In the genomic region with DNA sequence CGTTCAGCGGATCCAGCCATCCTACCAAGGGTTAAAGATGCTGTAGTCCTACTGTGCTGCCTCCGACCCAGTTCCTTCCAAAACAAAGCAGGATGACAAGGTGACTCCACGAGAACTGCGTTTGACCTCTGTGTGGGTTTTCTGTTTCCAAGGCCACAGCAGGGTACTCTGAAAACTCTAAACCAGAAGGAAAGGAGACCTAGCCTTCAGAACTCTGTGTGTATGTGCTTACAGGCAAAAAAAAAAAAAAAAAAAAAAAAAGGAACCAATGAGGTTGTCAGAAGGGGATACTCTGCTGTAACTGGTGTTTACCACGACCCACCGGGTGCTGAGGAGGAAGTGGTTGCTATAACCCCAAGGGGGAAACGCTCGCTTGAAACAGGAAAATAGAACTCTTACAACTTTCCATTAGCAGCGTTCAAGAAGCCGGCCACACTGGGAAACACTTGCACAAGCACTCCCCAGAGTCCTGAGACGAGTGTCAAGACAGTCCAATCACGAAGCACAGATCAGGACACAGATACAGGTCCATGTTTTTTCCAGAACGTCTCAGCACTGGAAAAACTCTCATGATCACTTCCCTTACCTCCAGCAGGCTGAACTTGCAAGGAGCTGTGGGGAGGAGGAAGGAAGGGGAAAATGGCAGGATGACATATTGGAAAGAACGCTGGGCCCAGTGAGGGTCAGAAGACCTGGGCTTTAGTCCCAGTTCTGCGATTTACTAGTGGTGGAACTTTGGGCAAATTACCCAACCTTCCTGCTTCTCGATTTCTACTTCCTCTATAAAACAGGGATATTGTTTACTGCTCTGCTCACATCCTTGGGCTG, we compare ENCODE assay signal across 8 cellular contexts.
DNase-seq lines count a peak whose midpoint lies in the region; ATAC-seq and TF ChIP-seq lines count a peak whose summit lies in the region.

No MANE protein-coding gene starts in this region.

- no peaks in the 10 kb centered on the region for H3K79me2 ChIP-seq in osteoblast (ENCODE audit: insufficient read depth, low read length)

- H3K27ac ChIP-seq in colonic mucosa (peak overlapping the region; percentile 49), osteoblast (ENCODE audit: low read depth, low read length) (no peak overlapping the region)

- H3K36me3 ChIP-seq in colonic mucosa (no peaks in the 10 kb centered on the region), osteoblast (ENCODE audit: insufficient read depth, low read length) (no peaks in the 10 kb centered on the region)

- H3K4me3 ChIP-seq in colonic mucosa (no peak overlapping the region), osteoblast (ENCODE audit: insufficient read depth, low read length) (no peak overlapping the region)

- intact Hi-C loops in colonic mucosa (cut with DNase I): no loop called here

- H3K9ac ChIP-seq in colonic mucosa (ENCODE audit: low read depth in 2 of 2, low read length in 2 of 2): peak overlapping the region in 1 of 2 donors; percentile 1

- peak overlapping the region; percentile 23 for H2AFZ ChIP-seq in osteoblast (ENCODE audit: low read length)

- no peak for TF ChIP-seq CTCF in colonic mucosa (IDR thresholded peaks at IDR 0.05)
- no peak for TF ChIP-seq CTCF in osteoblast (IDR thresholded peaks at IDR 0.05; ENCODE audit: extremely low read depth, low read depth, low read length)

- H3K27me3 ChIP-seq in colonic mucosa (no peaks in the 10 kb centered on the region), osteoblast (ENCODE audit: insufficient read depth, low read length) (no peaks in the 10 kb centered on the region)

- DNase-seq in GM19240 (ENCODE audit: insufficient read length, low spot score) (peak; percentile 83), T-helper 9 cell (peak; percentile 69), colonic mucosa (peak; percentile 60), osteoblast (ENCODE audit: insufficient read length, low spot score, missing footprints) (no peak), NCI-H748 treated with DMSO at 0.1 percent for 48 hours (lab: John Stamatoyannopoulos, UW) (no peak), H4 (ENCODE audit: low spot score) (no peak), hippocampal formation (lab: John Stamatoyannopoulos, UW) (no peak)

- H3K4me1 ChIP-seq in colonic mucosa (peaks cover 4% of the 10 kb centered on the region), osteoblast (ENCODE audit: insufficient read depth, low read length) (peaks cover 12% of the 10 kb centered on the region)

- H3K4me2 ChIP-seq in osteoblast (ENCODE audit: insufficient read depth, low read length): no peak overlapping the region

- no peaks in the 10 kb centered on the region for H4K20me1 ChIP-seq in osteoblast (ENCODE audit: insufficient read depth, low read length)

- peak; percentile 63 for ATAC-seq in HG03103 (IDR thresholded peaks at IDR 0.05; ENCODE audit: low read depth, unreplicated experiment)

- no peaks in the 10 kb centered on the region for H3K9me3 ChIP-seq in colonic mucosa
- no peaks in the 10 kb centered on the region for H3K9me3 ChIP-seq in osteoblast (ENCODE audit: low read depth, low read length)

Comparison
In these comparisons a context has a peak if more than half of its experiments do, and no peak if none do; other contexts are left out.
1. DNase-seq: peak in GM19240 (single experiment), T-helper 9 cell (single experiment) and colonic mucosa (single experiment); none in osteoblast (single experiment), NCI-H748 treated with DMSO at 0.1 percent for 48 hours (single experiment), H4 (single experiment) and hippocampal formation (0 of 2).